20 cellular contexts compared by ENCODE assay signal in the genomic region with DNA sequence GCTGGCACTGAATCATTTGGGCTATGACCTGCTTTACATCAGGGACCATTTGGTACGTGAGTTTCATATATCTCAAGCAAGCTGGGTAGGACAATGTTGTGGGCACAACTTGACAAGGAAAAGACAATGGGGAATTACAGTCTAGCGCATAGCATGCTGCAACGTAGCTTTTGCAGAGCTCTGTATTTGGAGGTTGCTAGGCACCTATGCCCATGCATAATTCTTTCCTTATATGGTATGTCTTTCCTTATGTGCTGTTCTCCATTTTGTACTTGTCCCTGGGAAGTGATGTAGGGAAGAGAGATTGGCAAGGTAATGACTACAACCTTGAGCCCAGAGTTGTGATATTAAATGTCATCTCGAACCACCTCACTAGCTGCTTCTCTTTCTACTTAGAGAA. TPM values are rescaled to one million over a fixed set of nuclear protein-coding genes. Genes with fewer than 3 reads are reported as not detected.
DNase-seq lines count a peak whose midpoint lies in the region; TF ChIP-seq lines count a peak whose summit lies in the region.
"Had no signal": no experiment of that assay in that cellular context is flagged by ENCODE, and none has a peak within 500 bp of the region (broad histone marks: within the 10 kb centered on the region; RNA-seq: fewer than 3 reads in every experiment).

No MANE protein-coding gene starts in this region.

- H3K27ac ChIP-seq in mesenchymal stem cell (ENCODE audit: low read length, poor library complexity, severe bottlenecking) (no peak overlapping the region), suprapubic skin (peak overlapping the region; percentile 14)
- H3K27ac ChIP-seq: PC-9 had no signal

- H2BK5ac ChIP-seq in mesenchymal stem cell (ENCODE audit: low read depth, low read length, poor library complexity, severe bottlenecking), result no peak overlapping the region

- H3K18ac ChIP-seq in mesenchymal stem cell (ENCODE audit: low read depth in 1 of 2, low read length in 2 of 2), result no peak overlapping the region

- no peak for TF ChIP-seq EP300 in suprapubic skin (IDR thresholded peaks at IDR 0.05)

- no peaks in the 10 kb centered on the region for H3K27me3 Mint-ChIP-seq in dendritic cell treated with granulocyte-macrophage colony-stimulating factor and Interleukin-4, amounts not matched to agents 40 ng/mL and 50 ng/mL, for 4 days

- no peak overlapping the region for H3K4me3 Mint-ChIP-seq in dendritic cell treated with granulocyte-macrophage colony-stimulating factor and Interleukin-4, amounts not matched to agents 40 ng/mL and 50 ng/mL, for 4 days
- H3K4me3 Mint-ChIP-seq: CD4-positive, alpha-beta T cell had no signal

- no peak overlapping the region for H3K14ac ChIP-seq in mesenchymal stem cell (ENCODE audit: low read length in 2 of 2)

- DNase-seq in NCI-H748 (lab: John Stamatoyannopoulos, UW; ENCODE audit: unreplicated experiment), result peak; percentile 44
- DNase-seq in NCI-H748 treated with DMSO at 0.1 percent for 48 hours (lab: John Stamatoyannopoulos, UW), result no peak
- peak; percentile 31 for DNase-seq in mesenchymal stem cell
- no peak for DNase-seq in suprapubic skin (ENCODE audit: low spot score in 2 of 2)
- no peak for DNase-seq in effector CD8-positive, alpha-beta T cell (lab: John Stamatoyannopoulos, UW)
- DNase-seq in stimulated activated CD4-positive, alpha-beta T cell treated with anti-CD3 and anti-CD28 coated beads, Interleukin-1b, Interleukin-23, amount 100 ng/mL, for 48 hours, result no peak
- no peak for DNase-seq in H7
- DNase-seq: 8988T; BE2C; Calu3; CD4-positive, alpha-beta T cell; DMS79; MV-4-11; NCI-H1436; NCI-H2029 treated with DMSO at 0.1 percent for 48 hours; PC-9 had no signal

- no peak overlapping the region for H3K4me3 ChIP-seq in mesenchymal stem cell (ENCODE audit: insufficient read depth in 1 of 2, low read depth in 1 of 2, low read length in 2 of 2)
- H3K4me3 ChIP-seq in suprapubic skin, result no peak overlapping the region
- no peak overlapping the region for H3K4me3 ChIP-seq in H7 (ENCODE audit: insufficient read depth, low read depth, low read length)
- H3K4me3 ChIP-seq: K562, PC-9 had no signal

- H3K4me2 ChIP-seq in mesenchymal stem cell (ENCODE audit: low read length, poor library complexity, severe bottlenecking), result no peak overlapping the region
- H3K4me2 ChIP-seq: PC-9 had no signal

- no peaks in the 10 kb centered on the region for H3K9me3 Mint-ChIP-seq in dendritic cell treated with granulocyte-macrophage colony-stimulating factor and Interleukin-4, amounts not matched to agents 40 ng/mL and 50 ng/mL, for 4 days
- H3K9me3 Mint-ChIP-seq: CD4-positive, alpha-beta T cell had no signal

- H3K9me3 ChIP-seq in mesenchymal stem cell (ENCODE audit: control insufficient read depth, low read length) (no peaks in the 10 kb centered on the region), suprapubic skin (no peaks in the 10 kb centered on the region)
- H3K9me3 ChIP-seq: BE2C had no signal

- H3K23ac ChIP-seq in mesenchymal stem cell (ENCODE audit: low read length in 2 of 2), result no peak overlapping the region

- no peak overlapping the region for H2BK12ac ChIP-seq in mesenchymal stem cell (ENCODE audit: low read length in 2 of 2)

- H2AK5ac ChIP-seq in mesenchymal stem cell (ENCODE audit: low read length, severe bottlenecking), result no peak overlapping the region

- 54% methylated on average over 3 of the region's 4 CpGs for WGBS in mesenchymal stem cell
- 63% methylated on average over 4 of the region's 4 CpGs for WGBS in suprapubic skin

- intact Hi-C loops in dendritic cell treated with granulocyte-macrophage colony-stimulating factor and Interleukin-4, amounts not matched to agents 40 ng/mL and 50 ng/mL, for 4 days (cut with micrococcal nuclease), result no loop called here

- peaks cover 70% of the 10 kb centered on the region for H3K36me3 Mint-ChIP-seq in dendritic cell treated with granulocyte-macrophage colony-stimulating factor and Interleukin-4, amounts not matched to agents 40 ng/mL and 50 ng/mL, for 4 days (ENCODE audit: low read depth)

- no peak overlapping the region for H2BK15ac ChIP-seq in mesenchymal stem cell (ENCODE audit: low read depth, poor library complexity, severe bottlenecking)

- peaks cover 4% of the 10 kb centered on the region for H3K79me1 ChIP-seq in mesenchymal stem cell (replicated peaks; ENCODE audit: low read length, poor library complexity, severe bottlenecking)

- H3K27me3 ChIP-seq in mesenchymal stem cell (ENCODE audit: control insufficient read depth in 1 of 2, insufficient read depth in 1 of 2, low read length in 2 of 2) (no peaks in the 10 kb centered on the region), suprapubic skin (no peaks in the 10 kb centered on the region), H7 (ENCODE audit: control insufficient read depth, insufficient read depth, low read length) (no peaks in the 10 kb centered on the region)
- H3K27me3 ChIP-seq: BE2C had no signal

- no peak overlapping the region for H3K4ac ChIP-seq in mesenchymal stem cell (ENCODE audit: low read depth in 1 of 2, low read length in 2 of 2)

- H3K27ac Mint-ChIP-seq in dendritic cell treated with granulocyte-macrophage colony-stimulating factor and Interleukin-4, amounts not matched to agents 40 ng/mL and 50 ng/mL, for 4 days, result peak overlapping the region; percentile 14
- H3K27ac Mint-ChIP-seq: CD4-positive, alpha-beta T cell had no signal

- H3K4me1 ChIP-seq in mesenchymal stem cell (ENCODE audit: control insufficient read depth, insufficient read depth, low read depth, low read length) (peaks cover 5% of the 10 kb centered on the region), suprapubic skin (peaks cover 41% of the 10 kb centered on the region)
- H3K4me1 ChIP-seq: BE2C had no signal

- H3K4me1 Mint-ChIP-seq in dendritic cell treated with granulocyte-macrophage colony-stimulating factor and Interleukin-4, amounts not matched to agents 40 ng/mL and 50 ng/mL, for 4 days (ENCODE audit: low read depth), result peaks cover 28% of the 10 kb centered on the region

- H4K91ac ChIP-seq in mesenchymal stem cell (ENCODE audit: low read length), result no peak overlapping the region

- no peak overlapping the region for H2BK120ac ChIP-seq in mesenchymal stem cell (ENCODE audit: low read depth, low read length)

- H2AFZ ChIP-seq in mesenchymal stem cell (ENCODE audit: low read depth, low read length), result no peak overlapping the region
- H2AFZ ChIP-seq: PC-9 had no signal

- TF ChIP-seq CTCF in suprapubic skin (IDR thresholded peaks at IDR 0.05), result no peak

- TF ChIP-seq POLR2A in suprapubic skin (IDR thresholded peaks at IDR 0.05), result no peak

- H3K9ac ChIP-seq in mesenchymal stem cell (ENCODE audit: low read length), result peak overlapping the region; percentile 37

- H3K36me3 ChIP-seq in mesenchymal stem cell (ENCODE audit: control insufficient read depth in 1 of 2, insufficient read depth in 2 of 2, low read depth in 1 of 2, low read length in 2 of 2), result peaks cover 10 to 88% of the 10 kb centered on the region in 2 experiments
- H3K36me3 ChIP-seq in suprapubic skin, result no peaks in the 10 kb centered on the region
- H3K36me3 ChIP-seq in H7 (replicated peaks; ENCODE audit: control insufficient read depth, insufficient read depth, low read length), result no peaks in the 10 kb centered on the region
- H3K36me3 ChIP-seq: BE2C had no signal

- H4K8ac ChIP-seq in mesenchymal stem cell (ENCODE audit: low read length), result no peak overlapping the region

RNA-seq across cellular contexts. Expression of gene DAB2, which starts 19.3 kb away (rescaled TPM):
- 87.8 TPM for polyA plus RNA-seq in mesenchymal stem cell (2013, experiment 1 of 2)
- 86.6 TPM for polyA plus RNA-seq in mesenchymal stem cell (2013, experiment 2 of 2)
- 10 to 100 TPM in 3 of 4 donors, 1 to 10 TPM in 1; 7.1 to 30.6 (median 11.7) TPM for total RNA-seq in suprapubic skin
- total RNA-seq in H7 (2014; rRNA removed; shearing (Covaris generic)), result 2.7 and 3.7 TPM in 2 replicates
- total RNA-seq: G401 had no signal

RNA-seq across cellular contexts. Expression of gene C9, which starts 41.2 kb away (rescaled TPM):
- polyA plus RNA-seq in mesenchymal stem cell (2013, experiment 1 of 2), result not detected
- polyA plus RNA-seq in mesenchymal stem cell (2013, experiment 2 of 2), result not detected
- 1 to 10 TPM in 1 of 4 donors, not detected in 3; 5.6 TPM for total RNA-seq in suprapubic skin
- not detected in 2 replicates for total RNA-seq in H7 (2014; rRNA removed; shearing (Covaris generic))
- total RNA-seq: Calu3; CD4-positive, alpha-beta T cell; G401; NCI-H460; PC-9 had no signal

Comparison
In these comparisons a context has a peak if more than half of its experiments do, and no peak if none do; other contexts are left out.
1. DNase-seq: peak in NCI-H748 (single experiment) and mesenchymal stem cell (single experiment); none in NCI-H748 treated with DMSO at 0.1 percent for 48 hours (single experiment), suprapubic skin (0 of 2), effector CD8-positive, alpha-beta T cell (single experiment), stimulated activated CD4-positive, alpha-beta T cell treated with anti-CD3 and anti-CD28 coated beads, Interleukin-1b, Interleukin-23, amount 100 ng/mL, for 48 hours (single experiment) and H7 (single experiment).